Comparison of ENCODE assay signal across 20 cellular contexts in genomic region chr1:202619528-202619927, GRCh38.
"Had no signal": no experiment of that assay in that cellular context is flagged by ENCODE, and none has a peak within 500 bp of the region (broad histone marks: within the 10 kb centered on the region; RNA-seq: fewer than 3 reads in every experiment).

No MANE protein-coding gene starts in this region.

- H3K4me1 ChIP-seq: prostate gland had no signal

- H3K9me3 ChIP-seq: gastrocnemius medialis, heart left ventricle, prostate gland had no signal

- FAIRE-seq: TTC549, urothelium cell line had no signal

- ATAC-seq: activated T-cell treated with anti-CD3 and anti-CD28 coated beads, Interleukin-2, amount 50 U/mL, for 72 hours; effector memory CD8-positive, alpha-beta T cell; natural killer cell treated with Interleukin-12 subunit alpha and Interleukin-12 subunit beta and Interleukin-15 and Interleukin-18, amount 100 ng/mL, for 72 hours; sciatic nerve had no signal

- DNase-seq: activated CD4-positive, alpha-beta T cell treated with anti-CD3 and anti-CD28 coated beads, Interleukin-2, amount 10 ng/mL, durations not matched to agents 7 days and 5 days; activated CD4-positive, CD25-positive, alpha-beta regulatory T cell; activated CD8-positive, alpha-beta memory T cell treated with anti-CD3 and anti-CD28 coated beads, Interleukin-2, amount 50 U/mL, for 48 hours; activated gamma-delta T cell treated with Interleukin-2 at 50 U/mL for 16 hours; activated T-cell treated with anti-CD3 and anti-CD28 coated beads, Interleukin-2, amount 50 U/mL, for 72 hours; cerebellar nuclear complex; effector memory CD8-positive, alpha-beta T cell; mesenchymal stem cell; occipital lobe; stimulated activated CD4-positive, alpha-beta T cell treated with anti-CD3 and anti-CD28 coated beads, Interleukin-12 subunit alpha, Interleukin-12 subunit beta, amount 100 ng/mL, for 4 hours; stimulated activated CD4-positive, alpha-beta T cell treated with anti-CD3 and anti-CD28 coated beads, Interleukin-2, amount 100 ng/mL, for 24 hours; T-helper 2 cell had no signal

- H3K9me3 Mint-ChIP-seq: activated CD4-positive, alpha-beta T cell treated with anti-CD3 and anti-CD28 coated beads, Interleukin-2, amount 10 ng/mL, durations not matched to agents 7 days and 5 days; activated T-cell treated with anti-CD3 and anti-CD28 coated beads, Interleukin-2, amount 50 U/mL, for 72 hours; effector memory CD8-positive, alpha-beta T cell; natural killer cell treated with Interleukin-12 subunit alpha and Interleukin-12 subunit beta and Interleukin-15 and Interleukin-18, amount 100 ng/mL, for 72 hours had no signal

- H3K27ac Mint-ChIP-seq: activated CD4-positive, alpha-beta T cell treated with anti-CD3 and anti-CD28 coated beads, Interleukin-2, amount 10 ng/mL, durations not matched to agents 7 days and 5 days; activated naive CD8-positive, alpha-beta T cell; activated T-cell treated with anti-CD3 and anti-CD28 coated beads, Interleukin-2, amount 50 U/mL, for 72 hours; effector memory CD8-positive, alpha-beta T cell; natural killer cell treated with Interleukin-12 subunit alpha and Interleukin-12 subunit beta and Interleukin-15 and Interleukin-18, amount 100 ng/mL, for 72 hours had no signal

- H3K27me3 ChIP-seq: gastrocnemius medialis had no signal

- H3K4me3 ChIP-seq: heart left ventricle, prostate gland had no signal

- H3K4me3 Mint-ChIP-seq: activated CD4-positive, alpha-beta T cell treated with anti-CD3 and anti-CD28 coated beads, Interleukin-2, amount 10 ng/mL, durations not matched to agents 7 days and 5 days; activated naive CD8-positive, alpha-beta T cell; activated T-cell treated with anti-CD3 and anti-CD28 coated beads, Interleukin-2, amount 50 U/mL, for 72 hours; effector memory CD8-positive, alpha-beta T cell; natural killer cell treated with Interleukin-12 subunit alpha and Interleukin-12 subunit beta and Interleukin-15 and Interleukin-18, amount 100 ng/mL, for 72 hours had no signal

- H3K36me3 ChIP-seq: gastrocnemius medialis, heart left ventricle, prostate gland had no signal

- H3K36me3 Mint-ChIP-seq: activated naive CD8-positive, alpha-beta T cell; natural killer cell treated with Interleukin-12 subunit alpha and Interleukin-12 subunit beta and Interleukin-15 and Interleukin-18, amount 100 ng/mL, for 72 hours had no signal
